Comparison of ENCODE assay signal across 8 cellular contexts in genomic region chr6:34526992-34527728, GRCh38. TPM values are rescaled to one million over a fixed set of nuclear protein-coding genes. Genes with fewer than 3 reads are reported as not detected.
DNase-seq lines count a peak whose midpoint lies in the region; ATAC-seq and TF ChIP-seq lines count a peak whose summit lies in the region.

No MANE protein-coding gene starts in this region.

- in situ Hi-C loops in transverse colon (cut with MboI; ENCODE audit: low pct_ligation_motif_present in 1 of 4, low pct_unique_long_range_greater_than_20kb in 1 of 4, low sequenced_read_pairs in 3 of 4) = loop anchor here in 1 of 4 donors (5.0 kb wide), 1 partner anchor 75 kb away; no protein-coding TSS in a partner anchor

- TF ChIP-seq EP300 in transverse colon (IDR thresholded peaks at IDR 0.05; ENCODE audit: low read depth) = no peak

- TF ChIP-seq CTCF in GM12865 (IDR thresholded peaks at IDR 0.05; ENCODE audit: insufficient read depth, low read depth, low read length, missing control alignments) (peak; percentile 79), SU-DHL-6 (IDR thresholded peaks at IDR 0.05; ENCODE audit: insufficient read depth, low read length, poor library complexity, severe bottlenecking) (peak; percentile 61), heart right ventricle (IDR thresholded peaks at IDR 0.05) (peak; percentile 47 to 94 (median 81)), transverse colon (IDR thresholded peaks at IDR 0.05) (peak; percentile 68 to 86 (median 75))

- H3K9me3 ChIP-seq in SU-DHL-6 (ENCODE audit: insufficient read depth, low read length) = no peaks in the 10 kb centered on the region
- no peaks in the 10 kb centered on the region for H3K9me3 ChIP-seq in heart right ventricle
- H3K9me3 ChIP-seq in transverse colon = no peaks in the 10 kb centered on the region

- no peaks in the 10 kb centered on the region for H3K79me2 ChIP-seq in SU-DHL-6 (ENCODE audit: insufficient read depth, low read length)

- H3K4me2 ChIP-seq in SU-DHL-6 (ENCODE audit: low read depth, low read length, poor library complexity, severe bottlenecking) = peak overlapping the region; percentile 61

- intact Hi-C loops in heart right ventricle (cut with DNase I) (loop anchor here in 7 of 10 donors (1.0 to 5.0 kb wide), 3 partner anchors 80 to 82 kb away; no protein-coding TSS in a partner anchor), posterior cingulate gyrus (cut with DNase I) (loop anchor here (5.0 kb wide), 1 partner anchor 80 kb away; no protein-coding TSS in a partner anchor), transverse colon (cut with DNase I; ENCODE audit: low total_unique reads) (loop anchor here (5.0 kb wide), 1 partner anchor 90 kb away; no protein-coding TSS in a partner anchor)

- H3K27ac ChIP-seq in SU-DHL-6 (ENCODE audit: low read depth, low read length) = no peak overlapping the region
- peak overlapping the region in 7 of 10 donors; percentile 13 to 55 (median 52) for H3K27ac ChIP-seq in heart right ventricle
- peak overlapping the region in 2 of 4 donors; percentile 32 to 59 for H3K27ac ChIP-seq in transverse colon

- H3K4me1 ChIP-seq in heart right ventricle = peaks cover 5 to 21% (median 7%) of the 10 kb centered on the region in 9 donors
- peaks cover 0 to 16% (median 14%) of the 10 kb centered on the region in 4 donors for H3K4me1 ChIP-seq in transverse colon

- no peaks in the 10 kb centered on the region for H3F3A ChIP-seq in SU-DHL-6 (ENCODE audit: insufficient read depth)

- peak overlapping the region; percentile 35 for H3K9ac ChIP-seq in SU-DHL-6 (ENCODE audit: low read length)

- H3K9me2 ChIP-seq in SU-DHL-6 (replicated peaks; ENCODE audit: insufficient read depth, low read length) = no peaks in the 10 kb centered on the region

- no peak for TF ChIP-seq POLR2A in transverse colon (IDR thresholded peaks at IDR 0.05)

- H4K20me1 ChIP-seq in SU-DHL-6 (ENCODE audit: low read depth, low read length) = no peaks in the 10 kb centered on the region

- peak overlapping the region; percentile 64 for H2AFZ ChIP-seq in SU-DHL-6 (ENCODE audit: low read depth, low read length, severe bottlenecking)

- peak; percentile 96 for DNase-seq in GM12865 (ENCODE audit: low read depth)
- DNase-seq in NCI-H1436 treated with DMSO at 0.1 percent for 48 hours (lab: John Stamatoyannopoulos, UW) = peak; percentile 56
- peak; percentile 93 for DNase-seq in activated naive CD8-positive, alpha-beta T cell treated with anti-CD3 and anti-CD28 coated beads, Interleukin-2, amount 50 U/mL, for 16 hours (ENCODE audit: low read depth, low spot score)
- peak; percentile 96 to 97 for DNase-seq in heart right ventricle
- DNase-seq in posterior cingulate gyrus = peak; percentile 81 to 99 (median 94)
- DNase-seq in transverse colon = peak; percentile 98

- ATAC-seq in HG02870 (IDR thresholded peaks at IDR 0.05; ENCODE audit: unreplicated experiment) = peak; percentile 86
- ATAC-seq in heart right ventricle = peak; percentile 84 to 95 (median 94)

- H3K4me3 ChIP-seq in GM12865 (ENCODE audit: low read depth, low read length) (peak overlapping the region; percentile 30), SU-DHL-6 (ENCODE audit: insufficient read depth, low read length, poor library complexity, severe bottlenecking) (no peak overlapping the region), heart right ventricle (peak overlapping the region in 8 of 10 donors; percentile 16 to 48 (median 40)), transverse colon (peak overlapping the region in 1 of 4 donors; percentile 34)

- no peaks in the 10 kb centered on the region for H3K36me3 ChIP-seq in SU-DHL-6 (ENCODE audit: low read length)
- H3K36me3 ChIP-seq in heart right ventricle = no peaks in the 10 kb centered on the region
- no peaks in the 10 kb centered on the region for H3K36me3 ChIP-seq in transverse colon

- H3K27me3 ChIP-seq in SU-DHL-6 (ENCODE audit: low read length) = no peaks in the 10 kb centered on the region
- H3K27me3 ChIP-seq in heart right ventricle = no peaks in the 10 kb centered on the region
- no peaks in the 10 kb centered on the region for H3K27me3 ChIP-seq in transverse colon

- 4% methylated on average over 53 of the region's 53 CpGs for WGBS in heart right ventricle, 2 donors
- 6 to 62% methylated on average over 2 to 32 of the region's 53 CpGs for WGBS in transverse colon (ENCODE audit: low coverage in 1 of 2), 2 donors

RNA-seq across cellular contexts. Expression of gene SPDEF, which starts 29.0 kb away (rescaled TPM):
- under 1 TPM in 8 of 10 donors, not detected in 2; 0.15 to 0.60 (median 0.22) TPM for total RNA-seq in heart right ventricle
- polyA plus RNA-seq in heart right ventricle = under 1 TPM; 0.22 TPM
- 10 to 100 TPM in 3 of 4 donors, 1 to 10 TPM in 1; 9.0 to 57.3 (median 31.5) TPM for total RNA-seq in transverse colon

Comparison
In these comparisons a context has a peak if more than half of its experiments do, and no peak if none do; other contexts are left out.
1. RNA of gene SPDEF, which starts 29.0 kb away (total RNA-seq): 9.0 to 57.3 TPM in transverse colon; 0.15 to 0.60 TPM in heart right ventricle; every median in the first group is over 4 times any median in the second.
2. Peak in every context shown above with its lines, with median percentiles within 50 percentile points of each other: DNase-seq and CTCF ChIP-seq.